ENCODE assay signal across 19 cellular contexts in genomic region chr12:71478277-71478676, GRCh38. TPM values are rescaled to one million over a fixed set of nuclear protein-coding genes. Genes with fewer than 3 reads are reported as not detected.
"Had no signal": no experiment of that assay in that cellular context is flagged by ENCODE, and none has a peak within 500 bp of the region (broad histone marks: within the 10 kb centered on the region; RNA-seq: fewer than 3 reads in every experiment).

No MANE protein-coding gene starts in this region.

- H3K4me3 Mint-ChIP-seq: activated naive CD8-positive, alpha-beta T cell; brain; mesothelial cell of epicardium; neural progenitor cell had no signal

- H3K36me3 Mint-ChIP-seq: activated naive CD8-positive, alpha-beta T cell; brain; mesothelial cell of epicardium had no signal

- DNase-seq: activated CD4-positive, alpha-beta T cell treated with anti-CD3 and anti-CD28 coated beads, Interleukin-2, amount 50 U/mL, for 1 hour; activated CD8-positive, alpha-beta memory T cell treated with anti-CD3 and anti-CD28 coated beads for 24 hours; activated gamma-delta T cell treated with Interleukin-2 at 50 U/mL for 16 hours; central memory CD4-positive, alpha-beta T cell; cortex of kidney; effector CD8-positive, alpha-beta T cell; left colon; lower lobe of right lung; pancreas; stimulated activated CD4-positive, alpha-beta T cell treated with anti-CD3 and anti-CD28 coated beads, Interleukin-4, amount 100 ng/mL, for 24 hours; stimulated activated naive CD4-positive, alpha-beta T cell; transverse colon had no signal

- H3K27ac Mint-ChIP-seq: activated naive CD8-positive, alpha-beta T cell; brain; mesothelial cell of epicardium; neural progenitor cell had no signal

- H3K4me1 Mint-ChIP-seq: mesothelial cell of epicardium had no signal

RNA-seq across cellular contexts. Expression of gene LGR5, which starts 38.7 kb away (rescaled TPM):
- total RNA-seq: endothelial cell of umbilical vein; fibroblast of lung; T-helper 2 cell treated with Interferon-gamma antibody and Interleukin-4, amounts not matched to agents 100 ng/mL and 5 ng/mL, for 36 hours had no signal
